17 cellular contexts compared by ENCODE assay signal in genomic region chr18:37869051-37869450, GRCh38.
A peak's percentile ranks its signal among the peaks of the same experiment; 100 is the strongest.
DNase-seq lines count a peak whose midpoint lies in the region; ATAC-seq, FAIRE-seq and TF ChIP-seq lines count a peak whose summit lies in the region.
"Had no signal": no experiment of that assay in that cellular context is flagged by ENCODE, and none has a peak within 500 bp of the region (broad histone marks: within the 10 kb centered on the region; RNA-seq: fewer than 3 reads in every experiment).

No MANE protein-coding gene starts in this region.

- FAIRE-seq in D721Med (lab: Jason Lieb, UNC), result peak; percentile 79
- FAIRE-seq: GM19239, H54 had no signal

- DNase-seq in D721Med (ENCODE audit: insufficient read length, low spot score) (no peak), NCI-H2171 treated with DMSO at 0.1 percent for 48 hours (lab: John Stamatoyannopoulos, UW) (peak; percentile 56), NCI-H82 (lab: John Stamatoyannopoulos, UW) (peak; percentile 71), cerebellum (ENCODE audit: low spot score) (peak; percentile 76), activated gamma-delta T cell treated with Interleukin-2 at 50 U/mL for 16 hours (no peak), GM19240 (ENCODE audit: insufficient read length, low spot score) (no peak), kidney glomerular epithelial cell (lab: John Stamatoyannopoulos, UW) (no peak)
- DNase-seq: 8988T; ACHN; Calu3; CD4-positive, alpha-beta T cell; DND-41; GF-D8 had no signal

- ATAC-seq in SK-N-SH treated with all-trans-retinoic acid at 6 μM for 48 hours, result no peak
- ATAC-seq: HCT116 had no signal

- no peak for TF ChIP-seq CTCF in D721Med (IDR thresholded peaks at IDR 0.05; ENCODE audit: insufficient read depth, missing control alignments)

TF ChIP-seq in SK-N-SH treated with all-trans-retinoic acid at 6 μM for 48 hours, 23 proteins besides CTCF, POLR2A, EP300 and RAD21:
- TF ChIP-seq ZFP30 (CRISPR knock-in tag; IDR thresholded peaks at IDR 0.05) (no peak), ZNF565 (CRISPR knock-in tag; conservative IDR thresholded peaks at IDR 0.05; ENCODE audit: low read depth) (no peak), ZNF70 (CRISPR knock-in tag; IDR thresholded peaks at IDR 0.05) (no peak), OSR1 (CRISPR knock-in tag; IDR thresholded peaks at IDR 0.05) (no peak), TOX (CRISPR knock-in tag; IDR thresholded peaks at IDR 0.05; ENCODE audit: borderline replicate concordance) (no peak), RARB (CRISPR knock-in tag; IDR thresholded peaks at IDR 0.05) (no peak), CSDC2 (CRISPR knock-in tag; IDR thresholded peaks at IDR 0.05) (no peak), PPARA (CRISPR knock-in tag; IDR thresholded peaks at IDR 0.05; ENCODE audit: borderline replicate concordance) (no peak), BACH2 (CRISPR knock-in tag; IDR thresholded peaks at IDR 0.05; ENCODE audit: borderline replicate concordance) (no peak), ZC3H10 (CRISPR knock-in tag; IDR thresholded peaks at IDR 0.05) (no peak), ESRRG (CRISPR knock-in tag; IDR thresholded peaks at IDR 0.05) (no peak), GLIS3 (CRISPR knock-in tag; IDR thresholded peaks at IDR 0.05) (no peak), SNAI2 (CRISPR knock-in tag; IDR thresholded peaks at IDR 0.05) (no peak), CREB5 (CRISPR knock-in tag; IDR thresholded peaks at IDR 0.05; ENCODE audit: low read depth) (no peak)

Comparison
In these comparisons a context has a peak if more than half of its experiments do, and no peak if none do; other contexts are left out.
1. DNase-seq: peak in NCI-H2171 treated with DMSO at 0.1 percent for 48 hours (single experiment), NCI-H82 (single experiment) and cerebellum (single experiment); none in D721Med (single experiment), activated gamma-delta T cell treated with Interleukin-2 at 50 U/mL for 16 hours (single experiment), GM19240 (single experiment) and kidney glomerular epithelial cell (single experiment).